In the genomic region with DNA sequence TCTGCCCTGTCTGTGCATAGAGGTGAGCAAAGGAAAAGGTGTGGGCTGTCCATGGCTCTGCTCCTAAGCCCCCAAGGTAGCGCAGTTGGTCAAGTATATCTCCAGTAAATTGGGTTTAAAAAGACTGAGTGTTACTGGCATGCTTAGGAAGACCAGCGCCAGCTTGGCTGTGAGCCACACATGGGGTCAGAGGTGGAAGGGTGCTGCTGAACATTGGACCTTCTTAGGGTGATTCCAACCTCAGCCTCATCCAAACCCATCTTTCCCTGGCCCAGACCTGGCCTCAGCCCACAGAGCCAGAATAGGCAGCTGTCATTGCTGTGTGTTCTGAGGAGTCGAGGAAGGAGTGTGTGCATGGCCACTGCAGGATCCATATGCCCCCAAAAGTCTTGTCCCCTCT, we compare ENCODE assay signal across 9 cellular contexts. TPM values are rescaled to one million over a fixed set of nuclear protein-coding genes. Genes with fewer than 3 reads are reported as not detected.
"Had no signal": no experiment of that assay in that cellular context is flagged by ENCODE, and none has a peak within 500 bp of the region (broad histone marks: within the 10 kb centered on the region; RNA-seq: fewer than 3 reads in every experiment).

No MANE protein-coding gene starts in this region.

- FAIRE-seq: H1, H54, K562 had no signal

- H3K4me3 Mint-ChIP-seq: GM23338, H9 had no signal

- ATAC-seq: GM23338, K562 had no signal

- DNase-seq: H9, HCEC 1CT, IMR-90, KG1 had no signal

- H3K4me3 ChIP-seq: GM23338, K562 had no signal

- H3K9me3 Mint-ChIP-seq: H9 had no signal

- H3K27ac Mint-ChIP-seq: GM23338 had no signal

- H3K27ac ChIP-seq: HL-60 had no signal

RNA-seq across cellular contexts. Expression of a gene that starts 28.2 kb away (rescaled TPM):
- total RNA-seq: GM23338, H1, H9, IMR-90, K562 had no signal
- polyA plus RNA-seq: GM23338, H1, K562 had no signal
